Comparison of ENCODE assay signal across 19 cellular contexts in the genomic region with DNA sequence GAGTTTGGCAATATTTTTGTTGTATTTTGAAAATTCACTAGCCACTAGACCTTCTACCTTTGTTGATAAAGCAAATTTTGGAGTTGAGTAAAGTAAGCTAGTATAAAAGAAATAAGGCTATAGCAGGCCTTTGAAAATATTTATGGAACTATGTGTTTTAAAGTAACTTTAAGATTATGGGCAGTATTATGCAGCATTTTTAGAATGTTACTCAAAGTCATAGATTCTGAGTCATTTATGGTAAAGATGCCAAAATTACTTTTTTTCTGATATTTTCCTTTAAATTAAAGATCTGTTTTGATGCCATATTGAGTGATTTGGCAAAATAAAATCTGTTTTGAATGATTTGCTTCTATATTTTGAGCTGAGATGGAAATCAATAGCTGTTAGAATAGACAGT.
"Had no signal": no experiment of that assay in that cellular context is flagged by ENCODE, and none has a peak within 500 bp of the region (broad histone marks: within the 10 kb centered on the region; RNA-seq: fewer than 3 reads in every experiment).

No MANE protein-coding gene starts in this region.

- H3K27me3 ChIP-seq: ascending aorta, foreskin keratinocyte, suprapubic skin had no signal

- DNase-seq: activated CD4-positive, alpha-beta T cell treated with anti-CD3 and anti-CD28 coated beads for 1 hour; activated CD8-positive, alpha-beta memory T cell treated with anti-CD3 and anti-CD28 coated beads, Interleukin-2, amount 50 U/mL, for 4 hours; activated CD8-positive, alpha-beta T cell treated with anti-CD3 and anti-CD28 coated beads, Interleukin-2, amount 10 ng/mL, durations not matched to agents 7 days and 5 days; foreskin keratinocyte; head of caudate nucleus; immature natural killer cell; left cardiac atrium; lower lobe of right lung; nephron progenitor cell; occipital lobe; right cardiac atrium; small intestine; trophoblast cell had no signal

- H3K27ac ChIP-seq: ascending aorta, foreskin keratinocyte, lower lobe of right lung, prostate gland, suprapubic skin, VCaP had no signal

- H3K4me3 ChIP-seq: ascending aorta, lower lobe of right lung, prostate gland, suprapubic skin had no signal

- H3K36me3 ChIP-seq: ascending aorta, lower lobe of right lung, prostate gland had no signal

- H3K9me3 Mint-ChIP-seq: immature natural killer cell; stimulated activated naive CD8-positive, alpha-beta T cell treated with anti-CD3 and anti-CD28 coated beads, Interleukin-15, Interleukin-2, amounts not matched to agents 100 ng/mL and 50 ng/mL, for 24 hours had no signal

- H3K4me1 ChIP-seq: foreskin keratinocyte had no signal

- H3K9me3 ChIP-seq: ascending aorta, lower lobe of right lung, prostate gland, suprapubic skin had no signal

- FAIRE-seq: bronchial epithelial cell, small intestine had no signal

- H3K27ac Mint-ChIP-seq: activated CD8-positive, alpha-beta T cell treated with anti-CD3 and anti-CD28 coated beads, Interleukin-2, amount 10 ng/mL, durations not matched to agents 7 days and 5 days; nephron progenitor cell; stimulated activated naive CD8-positive, alpha-beta T cell treated with anti-CD3 and anti-CD28 coated beads, Interleukin-15, Interleukin-2, amounts not matched to agents 100 ng/mL and 50 ng/mL, for 24 hours had no signal

- ATAC-seq: activated CD8-positive, alpha-beta T cell treated with anti-CD3 and anti-CD28 coated beads, Interleukin-2, amount 10 ng/mL, durations not matched to agents 7 days and 5 days; foreskin keratinocyte; left cardiac atrium; lower lobe of right lung; right cardiac atrium had no signal

- H3K4me3 Mint-ChIP-seq: activated CD8-positive, alpha-beta T cell treated with anti-CD3 and anti-CD28 coated beads, Interleukin-2, amount 10 ng/mL, durations not matched to agents 7 days and 5 days; nephron progenitor cell; stimulated activated naive CD8-positive, alpha-beta T cell treated with anti-CD3 and anti-CD28 coated beads, Interleukin-15, Interleukin-2, amounts not matched to agents 100 ng/mL and 50 ng/mL, for 24 hours had no signal

- H3K27me3 Mint-ChIP-seq: stimulated activated naive CD8-positive, alpha-beta T cell treated with anti-CD3 and anti-CD28 coated beads, Interleukin-15, Interleukin-2, amounts not matched to agents 100 ng/mL and 50 ng/mL, for 24 hours had no signal
